ENCODE assay signal across 1 cellular context in the genomic region with DNA sequence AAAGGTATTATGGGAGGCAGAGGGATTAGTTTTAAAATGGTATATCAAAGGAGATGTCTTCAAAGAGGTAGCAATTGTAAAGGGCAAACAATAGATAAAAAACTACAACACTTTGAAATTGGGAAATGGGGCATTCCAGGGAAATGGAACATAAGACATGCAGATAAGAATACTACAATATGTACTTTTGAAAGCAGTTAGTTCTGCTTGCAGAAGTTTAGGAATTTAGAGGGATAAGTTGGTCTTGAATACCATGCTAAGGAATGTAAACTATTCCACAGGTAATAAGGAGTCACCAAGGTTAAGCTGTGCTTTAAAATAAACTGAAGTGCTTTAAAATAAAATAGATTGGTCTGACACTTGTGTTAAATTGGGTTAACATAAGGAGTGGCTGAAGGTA.
TF ChIP-seq lines count a peak whose summit lies in the region.

No MANE protein-coding gene starts in this region.

TF ChIP-seq in GM23338, 12 proteins besides CTCF, POLR2A, EP300 and RAD21 (continued from another document):
- TF ChIP-seq REST (IDR thresholded peaks at IDR 0.05; ENCODE audit: unreplicated experiment): no peak
